In the genomic region with DNA sequence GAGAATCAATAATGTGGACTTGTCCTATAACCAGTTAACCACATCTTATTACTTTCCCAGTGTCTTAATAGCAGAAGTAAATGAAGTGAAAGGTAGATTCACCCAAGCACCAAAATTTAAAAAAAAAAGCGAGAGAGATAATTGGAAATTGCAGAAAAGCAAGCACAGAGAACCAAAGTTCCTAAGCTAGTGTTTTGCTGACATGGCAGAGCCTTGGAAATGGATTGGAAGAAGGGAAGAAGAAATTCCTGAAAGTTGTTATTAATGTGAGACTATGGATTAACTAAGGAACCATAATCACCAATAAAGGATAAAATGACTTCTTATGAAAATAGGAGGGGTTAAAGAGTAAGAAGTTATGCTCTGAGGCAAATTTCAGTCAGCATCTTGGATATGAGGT, we compare ENCODE assay signal across 10 cellular contexts.
"Had no signal": no experiment of that assay in that cellular context is flagged by ENCODE, and none has a peak within 500 bp of the region (broad histone marks: within the 10 kb centered on the region; RNA-seq: fewer than 3 reads in every experiment).

No MANE protein-coding gene starts in this region.

- ATAC-seq: GM23338, HCT116 had no signal

- H3K27ac Mint-ChIP-seq: GM23338, H9, HFFc6 had no signal

- DNase-seq: GM23248, GOT3, H7, H9, HCEC 1CT, HFFc6 had no signal

- H3K27ac ChIP-seq: GM23248 had no signal

- H3K4me1 ChIP-seq: HAP-1 had no signal

- FAIRE-seq: H54 had no signal

- H3K9ac ChIP-seq: GM23248 had no signal

- H3K4me1 Mint-ChIP-seq: GM23338, H9 had no signal

- H3K9me3 ChIP-seq: HAP-1 had no signal

- H3K9me3 Mint-ChIP-seq: GM23338, H9 had no signal

- H3K4me3 ChIP-seq: GM23248, GM23338, HAP-1 had no signal

- H3K4me3 Mint-ChIP-seq: GM23338, H9, HFFc6 had no signal

- H3K36me3 ChIP-seq: HAP-1 had no signal

- H2AFZ ChIP-seq: GM23248, GM23338 had no signal

- H3K4me2 ChIP-seq: GM23338 had no signal
